8 cellular contexts compared by ENCODE assay signal in the genomic region with DNA sequence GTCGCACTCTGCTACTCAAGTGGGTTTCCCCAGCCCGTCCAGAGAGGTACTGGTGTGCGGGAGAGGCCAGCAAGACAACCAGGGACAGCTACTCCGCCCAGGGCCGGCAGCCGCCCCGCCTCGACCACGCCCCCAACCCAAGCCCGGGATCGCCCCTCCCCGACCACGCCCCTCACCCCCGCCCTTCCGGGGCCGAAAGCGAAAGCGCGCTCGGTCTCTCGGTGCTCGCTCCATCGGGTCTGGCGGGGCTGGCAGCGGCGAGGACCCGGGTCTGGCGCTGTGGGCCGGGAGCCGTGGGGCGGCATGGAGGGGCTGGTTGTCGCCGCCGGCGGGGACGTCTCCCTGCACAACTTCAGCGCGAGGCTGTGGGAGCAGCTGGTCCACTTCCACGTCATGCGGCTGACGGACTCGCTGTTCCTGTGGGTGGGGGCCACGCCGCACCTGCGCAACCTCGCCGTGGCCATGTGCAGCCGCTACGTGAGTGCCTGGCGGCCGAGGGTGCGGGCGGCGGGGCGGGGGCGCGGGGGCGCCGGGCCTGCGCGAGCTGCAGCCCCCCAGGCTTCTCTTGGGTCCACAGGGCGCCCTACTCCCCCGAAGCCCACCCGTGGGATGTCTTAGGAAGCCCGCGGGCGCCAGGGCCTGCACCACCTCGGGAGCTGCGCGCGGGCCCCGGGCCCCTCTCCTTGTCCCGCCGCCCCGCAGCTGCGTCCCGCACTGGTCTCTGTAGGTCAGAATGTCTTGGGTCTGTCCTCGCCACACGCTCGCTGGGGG. TPM values are rescaled to one million over a fixed set of nuclear protein-coding genes. Genes with fewer than 3 reads are reported as not detected.
DNase-seq lines count a peak whose midpoint lies in the region; ATAC-seq and TF ChIP-seq lines count a peak whose summit lies in the region.

A gene with protein sequence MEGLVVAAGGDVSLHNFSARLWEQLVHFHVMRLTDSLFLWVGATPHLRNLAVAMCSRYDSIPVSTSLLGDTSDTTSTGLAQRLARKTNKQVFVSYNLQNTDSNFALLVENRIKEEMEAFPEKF (plus strand): TSS at position 228 of the 771 bp plus-strand sequence. CDS start 76 bp downstream, at position 304.

- DNase-seq in DMS53 treated with DMSO at 0.1 percent for 48 hours (lab: John Stamatoyannopoulos, UW; ENCODE audit: unreplicated experiment) (peak; percentile 59), Panc1 (ENCODE audit: low read depth, low spot score) (peak; percentile 33), esophagus muscularis mucosa (ENCODE audit: extremely low spot score) (peak; percentile 99), myocyte (ENCODE audit: low read depth) (peak; percentile 92)
- peak; percentile 97 to 98 for DNase-seq in activated T-cell treated with anti-CD3 and anti-CD28 coated beads, Interleukin-2, amount 50 U/mL, for 48 hours
- peak; percentile 89 for DNase-seq in stimulated activated CD8-positive, alpha-beta memory T cell treated with anti-CD3 and anti-CD28 coated beads, Interleukin-7, amount 100 ng/mL, for 24 hours (ENCODE audit: low read depth)

- TF ChIP-seq POLR2A in esophagus muscularis mucosa (IDR thresholded peaks at IDR 0.05; ENCODE audit: low read depth): no peak

- ATAC-seq in GM21737 (IDR thresholded peaks at IDR 0.05; ENCODE audit: unreplicated experiment) (peak; percentile 85), Panc1 (peak; percentile 93)

- H3K36me3 ChIP-seq in KOPT-K1 (ENCODE audit: insufficient read depth, low read length): peaks cover 30% of the 10 kb centered on the region
- no peaks in the 10 kb centered on the region; the same call in 1 of the 2 replicates for H3K36me3 ChIP-seq in Panc1 (ENCODE audit: control insufficient read depth, insufficient read depth, low read length)
- H3K36me3 ChIP-seq in esophagus muscularis mucosa: peaks cover 5 to 9% (median 6%) of the 10 kb centered on the region in 4 donors

- H3K27me3 ChIP-seq in Panc1 (ENCODE audit: control insufficient read depth, insufficient read depth, low read length) (no peaks in the 10 kb centered on the region), esophagus muscularis mucosa (no peaks in the 10 kb centered on the region)

- TF ChIP-seq CTCF in Panc1 (IDR thresholded peaks at IDR 0.05) (no peak), esophagus muscularis mucosa (IDR thresholded peaks at IDR 0.05) (no peak)

- H3K4me1 ChIP-seq in Panc1 (ENCODE audit: control insufficient read depth, insufficient read depth, low read length): peaks cover 18% of the 10 kb centered on the region
- peaks cover 30 to 49% (median 45%) of the 10 kb centered on the region in 4 donors for H3K4me1 ChIP-seq in esophagus muscularis mucosa

- intact Hi-C loops in Panc1 (cut with micrococcal nuclease; ENCODE audit: unreplicated experiment) (loop anchor here (2.0 to 10.0 kb wide), 2 partner anchors 132 to 264 kb away; a partner anchor contains a TSS), esophagus muscularis mucosa (cut with DNase I) (no loop called here)

- CTCF ChIA-PET in Panc1 (lab: Charles Lee): interaction anchor here (0.6 kb wide), 2 partner anchors 30 to 132 kb away, joined by 5 to 9 read pairs; no protein-coding TSS in a partner anchor

- POLR2A ChIA-PET in Panc1 (lab: Charles Lee): interaction anchor here (0.5 to 0.7 kb wide), 3 partner anchors 50 to 371 kb away, joined by 3 to 16 read pairs (median 8); no protein-coding TSS in a partner anchor

- TF ChIP-seq EP300 in esophagus muscularis mucosa (IDR thresholded peaks at IDR 0.05): no peak

- BruUV-seq in Panc1 (replicated peaks; lab: Mats Ljungman, UMichigan): no TSS peak

- H3K4me3 ChIP-seq in Panc1 (ENCODE audit: low read depth in 2 of 2, low read length in 2 of 2) (peak within 1 kb of the TSS; percentile 86 to 94), esophagus muscularis mucosa (peak within 1 kb of the TSS; percentile 94 to 99 (median 96))

- H3K27ac ChIP-seq in KOPT-K1 (ENCODE audit: low read depth, low read length, poor library complexity, severe bottlenecking) (peak within 1 kb of the TSS; percentile 72), Panc1 (ENCODE audit: low read length) (peak within 1 kb of the TSS; percentile 88), esophagus muscularis mucosa (replicated peaks in 1 of 4) (peak within 1 kb of the TSS; percentile 78 to 85 (median 82))

- WGBS in esophagus muscularis mucosa: 0% methylated on average over 24 of the region's 80 CpGs

- in situ Hi-C loops in Panc1 (cut with HindIII; ENCODE audit: low pct_unique_long_range_greater_than_20kb, low sequenced_read_pairs): no loop called here

- H3K9me3 ChIP-seq in KOPT-K1 (ENCODE audit: insufficient read depth, low read length, poor library complexity, severe bottlenecking) (peaks cover 3% of the 10 kb centered on the region), Panc1 (ENCODE audit: control insufficient read depth, insufficient read depth, low read depth, low read length) (no peaks in the 10 kb centered on the region), esophagus muscularis mucosa (no peaks in the 10 kb centered on the region)

RNA-seq across cellular contexts. Expression of the gene that starts here (rescaled TPM):
- total RNA-seq in Panc1 (2021; ENCODE audit: unreplicated experiment) (27.0 TPM), esophagus muscularis mucosa (10 to 100 TPM; 21.4 to 28.6 (median 25.7) TPM), myocyte (16.8 and 43.0 TPM in 2 replicates)
- polyA plus RNA-seq in Panc1 (2012; ENCODE audit: insufficient read length): 56.3 TPM
- 29.4 TPM for polyA plus RNA-seq in myocyte (2012)

Comparison
In these comparisons a context has a peak if more than half of its experiments do, and no peak if none do; other contexts are left out.
1. Peak in every context shown above with its lines: DNase-seq, ATAC-seq, H3K4me3 ChIP-seq and H3K27ac ChIP-seq.
2. DNase-seq: peak in every context shown above with its lines; median percentile 99 in esophagus muscularis mucosa; 98 in activated T-cell treated with anti-CD3 and anti-CD28 coated beads, Interleukin-2, amount 50 U/mL, for 48 hours; 92 in myocyte; 89 in stimulated activated CD8-positive, alpha-beta memory T cell treated with anti-CD3 and anti-CD28 coated beads, Interleukin-7, amount 100 ng/mL, for 24 hours; 59 in DMS53 treated with DMSO at 0.1 percent for 48 hours; 33 in Panc1.